8 cellular contexts compared by ENCODE assay signal in genomic region chr17:59106463-59107305, GRCh38. TPM values are rescaled to one million over a fixed set of nuclear protein-coding genes. Genes with fewer than 3 reads are reported as not detected.
DNase-seq lines count a peak whose midpoint lies in the region; ATAC-seq and TF ChIP-seq lines count a peak whose summit lies in the region.

TSS of gene TRIM37 (minus strand) at chr17:59106880. CDS start at chr17:59106461, 419 bp downstream.

- H4K20me1 ChIP-seq in SU-DHL-6 (ENCODE audit: low read depth, low read length) = peaks cover 10% of the 10 kb centered on the region; the same call in 1 of the 2 replicates

- 0 to 1% (median 1%) methylated on average over 69 to 89 of the region's 89 CpGs for WGBS in ovary, 3 donors
- 0 to 1% methylated on average over 12 to 38 of the region's 89 CpGs for WGBS in thyroid gland, 2 donors

- H3K4me1 Mint-ChIP-seq in activated naive CD8-positive, alpha-beta T cell treated with anti-CD3 and anti-CD28 coated beads, Interleukin-2, amount 10 ng/mL, durations not matched to agents 7 days and 5 days = peaks cover 33% of the 10 kb centered on the region

- H3F3A ChIP-seq in SU-DHL-6 (ENCODE audit: insufficient read depth) = peaks cover 35% of the 10 kb centered on the region

- POLR2A ChIA-PET in activated naive CD8-positive, alpha-beta T cell treated with anti-CD3 and anti-CD28 coated beads, Interleukin-2, amount 10 ng/mL, durations not matched to agents 7 days and 5 days (lab: Charles Lee) = interaction anchor here (0.5 to 2.4 kb wide), 13 partner anchors 12 to 536 kb away, joined by 3 to 23 read pairs (median 4); partner anchors contain the start of genes PRR11, RAD51C, SKA2 and SMG8

- peak within 1 kb of the TSS; percentile 85 for H3K4me3 Mint-ChIP-seq in activated naive CD8-positive, alpha-beta T cell treated with anti-CD3 and anti-CD28 coated beads, Interleukin-2, amount 10 ng/mL, durations not matched to agents 7 days and 5 days

- TF ChIP-seq POLR2A in ovary (IDR thresholded peaks at IDR 0.05) (peak; percentile 21), thyroid gland (IDR thresholded peaks at IDR 0.05) (peak in 1 of 2 donors; percentile 80)

- peak within 1 kb of the TSS; percentile 93 for H3K27ac Mint-ChIP-seq in activated naive CD8-positive, alpha-beta T cell treated with anti-CD3 and anti-CD28 coated beads, Interleukin-2, amount 10 ng/mL, durations not matched to agents 7 days and 5 days

- H2AFZ ChIP-seq in SU-DHL-6 (ENCODE audit: low read depth, low read length, severe bottlenecking) = peak within 1 kb of the TSS; percentile 61

- no peak for TF ChIP-seq EP300 in ovary (IDR thresholded peaks at IDR 0.05)

- H3K27ac ChIP-seq in SU-DHL-6 (ENCODE audit: low read depth, low read length) (peak within 1 kb of the TSS; percentile 81), ovary (peak within 1 kb of the TSS; percentile 63 to 77), thyroid gland (peak within 1 kb of the TSS; percentile 30 to 85 (median 79))

- no peak for TF ChIP-seq CTCF in GM12865 (IDR thresholded peaks at IDR 0.05; ENCODE audit: insufficient read depth, low read depth, low read length, missing control alignments)
- TF ChIP-seq CTCF in SU-DHL-6 (IDR thresholded peaks at IDR 0.05; ENCODE audit: insufficient read depth, low read length, poor library complexity, severe bottlenecking) = no peak
- TF ChIP-seq CTCF in ovary (IDR thresholded peaks at IDR 0.05) = no peak
- TF ChIP-seq CTCF in thyroid gland (IDR thresholded peaks at IDR 0.05) = peak in 3 of 6 experiments; percentile 2 to 23 (median 12)

- H3K27me3 ChIP-seq in SU-DHL-6 (ENCODE audit: low read length) (no peaks in the 10 kb centered on the region), ovary (no peaks in the 10 kb centered on the region), thyroid gland (no peaks in the 10 kb centered on the region)

- H3K9me3 ChIP-seq in SU-DHL-6 (ENCODE audit: insufficient read depth, low read length) (no peaks in the 10 kb centered on the region), ovary (no peaks in the 10 kb centered on the region), thyroid gland (no peaks in the 10 kb centered on the region)

- intact Hi-C loops in head of caudate nucleus (cut with DNase I) = loop anchor here (2.0 kb wide), 1 partner anchor 48 kb away; the partner anchor contains the start of genes PRR11 and SKA2
- intact Hi-C loops in ovary (cut with DNase I) = loop anchor here in 1 of 4 donors (5.0 kb wide), 1 partner anchor 46 kb away; no protein-coding TSS in a partner anchor
- intact Hi-C loops in thyroid gland (cut with DNase I) = loop anchor here (10.0 kb wide), 1 partner anchor 48 kb away; the partner anchor contains the start of genes PRR11 and SKA2

- H3K36me3 ChIP-seq in SU-DHL-6 (ENCODE audit: low read length) = peaks cover 15% of the 10 kb centered on the region
- no peaks in the 10 kb centered on the region for H3K36me3 ChIP-seq in ovary
- H3K36me3 ChIP-seq in thyroid gland = no peaks in the 10 kb centered on the region

- peak; percentile 100 for DNase-seq in GM12865 (ENCODE audit: low read depth)
- DNase-seq in NCI-H128 (lab: John Stamatoyannopoulos, UW; ENCODE audit: unreplicated experiment) = peak; percentile 93
- DNase-seq in activated naive CD8-positive, alpha-beta T cell treated with anti-CD3 and anti-CD28 coated beads, Interleukin-2, amount 10 ng/mL, durations not matched to agents 7 days and 5 days = peak; percentile 99
- peak; percentile 85 to 98 (median 96) for DNase-seq in head of caudate nucleus
- peak; percentile 97 to 99 (median 98) for DNase-seq in ovary
- DNase-seq in thyroid gland = peak; percentile 98

- H3K4me1 ChIP-seq in ovary (ENCODE audit: insufficient read depth) = peaks cover 1% of the 10 kb centered on the region
- H3K4me1 ChIP-seq in thyroid gland = peaks cover 10 to 16% of the 10 kb centered on the region in 2 donors

- H3K27me3 Mint-ChIP-seq in activated naive CD8-positive, alpha-beta T cell treated with anti-CD3 and anti-CD28 coated beads, Interleukin-2, amount 10 ng/mL, durations not matched to agents 7 days and 5 days = no peaks in the 10 kb centered on the region

- H3K9me2 ChIP-seq in SU-DHL-6 (replicated peaks; ENCODE audit: insufficient read depth, low read length) = no peaks in the 10 kb centered on the region

- peak within 1 kb of the TSS; percentile 91 for H3K9ac ChIP-seq in SU-DHL-6 (ENCODE audit: low read length)

- peaks cover 68% of the 10 kb centered on the region for H3K79me2 ChIP-seq in SU-DHL-6 (ENCODE audit: insufficient read depth, low read length)

- peaks cover 20% of the 10 kb centered on the region for H3K36me3 Mint-ChIP-seq in activated naive CD8-positive, alpha-beta T cell treated with anti-CD3 and anti-CD28 coated beads, Interleukin-2, amount 10 ng/mL, durations not matched to agents 7 days and 5 days

- peak; percentile 94 for ATAC-seq in HG02678 (IDR thresholded peaks at IDR 0.05; ENCODE audit: unreplicated experiment)
- ATAC-seq in activated naive CD8-positive, alpha-beta T cell treated with anti-CD3 and anti-CD28 coated beads, Interleukin-2, amount 10 ng/mL, durations not matched to agents 7 days and 5 days (ENCODE audit: low read depth) = peak; percentile 97

- peak within 1 kb of the TSS; percentile 99 for H3K4me3 ChIP-seq in GM12865 (ENCODE audit: low read depth, low read length)
- peak within 1 kb of the TSS; percentile 94 for H3K4me3 ChIP-seq in SU-DHL-6 (ENCODE audit: insufficient read depth, low read length, poor library complexity, severe bottlenecking)
- peak within 1 kb of the TSS; percentile 67 for H3K4me3 ChIP-seq in ovary
- H3K4me3 ChIP-seq in thyroid gland (replicated peaks in 1 of 3) = peak within 1 kb of the TSS; percentile 58 to 84 (median 80)

- no peaks in the 10 kb centered on the region for H3K9me3 Mint-ChIP-seq in activated naive CD8-positive, alpha-beta T cell treated with anti-CD3 and anti-CD28 coated beads, Interleukin-2, amount 10 ng/mL, durations not matched to agents 7 days and 5 days

- peak within 1 kb of the TSS; percentile 97 for H3K4me2 ChIP-seq in SU-DHL-6 (ENCODE audit: low read depth, low read length, poor library complexity, severe bottlenecking)

RNA-seq across cellular contexts. Expression of gene TRIM37, which starts in this region (rescaled TPM):
- total RNA-seq in activated naive CD8-positive, alpha-beta T cell treated with anti-CD3 and anti-CD28 coated beads, Interleukin-2, amount 10 ng/mL, durations not matched to agents 7 days and 5 days = 10 to 100 TPM; 25.1 to 25.5 TPM
- 10 to 100 TPM; 14.2 to 21.8 (median 17.1) TPM for total RNA-seq in ovary
- 10 to 100 TPM in 1 of 2 donors, 1 to 10 TPM in 1; 8.9 to 16.8 TPM for polyA plus RNA-seq in ovary
- 10 to 100 TPM; 30.2 to 46.8 (median 34.2) TPM for total RNA-seq in thyroid gland

Comparison
In these comparisons a context has a peak if more than half of its experiments do, and no peak if none do; other contexts are left out.
1. Peak in every context shown above with its lines: DNase-seq, ATAC-seq, H3K4me3 ChIP-seq and H3K27ac ChIP-seq.